ENCODE assay signal across 8 cellular contexts in genomic region chr11:107457205-107457557, GRCh38. TPM values are rescaled to one million over a fixed set of nuclear protein-coding genes. Genes with fewer than 3 reads are reported as not detected.
A peak's percentile ranks its signal among the peaks of the same experiment; 100 is the strongest.
DNase-seq lines count a peak whose midpoint lies in the region; ATAC-seq and TF ChIP-seq lines count a peak whose summit lies in the region.

No MANE protein-coding gene starts in this region.

- H3K9me3 Mint-ChIP-seq in activated naive CD8-positive, alpha-beta T cell (ENCODE audit: low read depth), result no peaks in the 10 kb centered on the region

- no peaks in the 10 kb centered on the region for H3K4me1 ChIP-seq in HUES64 (ENCODE audit: insufficient read depth, low read length)
- H3K4me1 ChIP-seq in smooth muscle cell (ENCODE audit: low read depth), result peaks cover 18% of the 10 kb centered on the region

- H3K4me3 Mint-ChIP-seq in activated naive CD8-positive, alpha-beta T cell, result peak overlapping the region; percentile 97

- H3K27ac Mint-ChIP-seq in activated naive CD8-positive, alpha-beta T cell, result peak overlapping the region; percentile 92

- H3K4me2 ChIP-seq in smooth muscle cell, result peak overlapping the region; percentile 97

- peaks cover 19% of the 10 kb centered on the region for H3K79me2 ChIP-seq in smooth muscle cell (ENCODE audit: low read depth)

- H3K27ac ChIP-seq in HUES64 (ENCODE audit: low read depth, low read length) (peak overlapping the region; percentile 41; the same call in 1 of the 2 replicates), smooth muscle cell (ENCODE audit: low read depth) (no peak overlapping the region)

- peak overlapping the region; percentile 100 for H2AFZ ChIP-seq in smooth muscle cell (ENCODE audit: low read depth)

- H3K4me1 Mint-ChIP-seq in activated naive CD8-positive, alpha-beta T cell (ENCODE audit: low read depth), result peaks cover 27% of the 10 kb centered on the region

- no peaks in the 10 kb centered on the region for H3K27me3 Mint-ChIP-seq in activated naive CD8-positive, alpha-beta T cell

- ATAC-seq in GM21576 (IDR thresholded peaks at IDR 0.05; ENCODE audit: unreplicated experiment), result peak; percentile 47

- peaks cover 8% of the 10 kb centered on the region for H3K36me3 Mint-ChIP-seq in activated naive CD8-positive, alpha-beta T cell

- H3K9ac ChIP-seq in HUES64 (ENCODE audit: low read depth, low read length) (peak overlapping the region; percentile 87), smooth muscle cell (ENCODE audit: low read depth) (peak overlapping the region; percentile 83)

- in situ Hi-C loops in G401 (cut with HindIII; ENCODE audit: low sequenced_read_pairs), result no loop called here

- TF ChIP-seq CTCF in GM12875 (IDR thresholded peaks at IDR 0.05; ENCODE audit: borderline replicate concordance, insufficient read depth, low read depth, low read length) (no peak), smooth muscle cell (IDR thresholded peaks at IDR 0.05; ENCODE audit: borderline replicate concordance, insufficient read depth, poor library complexity, severe bottlenecking) (no peak)

- H4K20me1 ChIP-seq in smooth muscle cell (ENCODE audit: low read depth), result no peaks in the 10 kb centered on the region

- H3K4me3 ChIP-seq in GM12875 (ENCODE audit: low read depth, low read length) (peak overlapping the region; percentile 84), HUES64 (ENCODE audit: low read length) (peak overlapping the region; percentile 84), iPS-11a (ENCODE audit: low read depth, low read length) (peak overlapping the region; percentile 100), smooth muscle cell (peak overlapping the region; percentile 79)

- WGBS in HUES64, result 0% methylated on average over 6 of the region's 6 CpGs
- WGBS in smooth muscle cell (ENCODE audit: low lambda C conversion rate), result 3% methylated on average over 6 of the region's 6 CpGs

- H3K27me3 ChIP-seq in HUES64 (ENCODE audit: insufficient read depth, low read length), result no peaks in the 10 kb centered on the region
- H3K27me3 ChIP-seq in smooth muscle cell (ENCODE audit: low read depth), result no peaks in the 10 kb centered on the region

- H3F3A ChIP-seq in smooth muscle cell (ENCODE audit: low read depth), result no peaks in the 10 kb centered on the region

- DNase-seq in smooth muscle cell (lab: John Stamatoyannopoulos, UW; ENCODE audit: unreplicated experiment) (no peak), G401 (ENCODE audit: low spot score) (no peak), MV-4-11 (lab: John Stamatoyannopoulos, UW) (no peak)

- no peaks in the 10 kb centered on the region for H3K9me3 ChIP-seq in HUES64 (ENCODE audit: insufficient read depth, low read depth, low read length)
- no peaks in the 10 kb centered on the region for H3K9me3 ChIP-seq in smooth muscle cell (replicated peaks; ENCODE audit: low read depth)

- H3K36me3 ChIP-seq in HUES64 (ENCODE audit: insufficient read depth, low read length) (peaks cover 33% of the 10 kb centered on the region), smooth muscle cell (ENCODE audit: low read depth) (peaks cover 6% of the 10 kb centered on the region)

RNA-seq across cellular contexts. Expression of gene CWF19L2, which starts 0.4 kb away (rescaled TPM):
- polyA plus RNA-seq in HUES64 (2013, experiment 1 of 2), result 11.7 TPM
- polyA plus RNA-seq in HUES64 (2013, experiment 2 of 2), result 11.9 TPM
- total RNA-seq in smooth muscle cell, result 17.6 and 19.3 TPM in 2 replicates
- polyA plus RNA-seq in smooth muscle cell, result 4.2 and 6.1 TPM in 2 replicates
- total RNA-seq in G401 (2014; rRNA removed; shearing (Covaris generic)), result 10.8 and 17.7 TPM in 2 replicates
